8 cellular contexts compared by ENCODE assay signal in the genomic region with DNA sequence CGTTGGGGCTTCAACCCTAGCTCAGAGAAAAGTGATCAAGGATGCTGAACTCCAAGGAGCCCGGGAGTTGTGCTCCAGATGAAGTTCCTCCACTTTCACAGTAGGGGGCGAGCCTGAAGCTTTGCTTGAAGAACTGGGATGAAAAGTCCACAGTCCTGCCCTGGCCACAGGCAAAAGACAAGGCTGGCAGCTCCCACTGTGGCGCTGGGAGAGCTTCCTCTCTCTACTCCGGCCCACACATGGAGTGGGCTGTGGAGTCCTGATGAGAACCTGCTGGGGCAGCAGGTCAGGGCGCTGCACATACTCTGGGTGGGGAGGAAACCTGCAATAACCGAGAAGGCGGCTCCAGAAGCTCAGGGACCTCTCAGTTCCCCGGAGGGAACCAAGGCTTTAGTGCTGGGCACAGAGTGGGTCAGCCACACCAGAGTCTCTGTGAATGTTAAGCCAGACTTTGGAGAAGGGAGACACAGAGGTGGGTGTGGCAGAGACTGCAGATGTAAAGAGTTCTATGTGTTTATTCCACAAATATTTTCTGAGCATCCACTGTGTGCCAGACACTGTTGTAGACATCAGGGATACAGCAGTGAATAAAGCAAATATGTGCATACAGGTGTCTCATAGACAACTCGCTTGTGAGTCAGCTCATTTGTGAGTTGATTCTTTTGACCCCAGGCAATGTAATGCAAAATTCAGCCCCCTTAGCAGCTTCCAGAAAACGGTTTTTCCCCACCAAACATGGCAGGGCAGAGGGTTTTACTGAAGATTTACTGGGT. TPM values are rescaled to one million over a fixed set of nuclear protein-coding genes. Genes with fewer than 3 reads are reported as not detected.
A peak's percentile ranks its signal among the peaks of the same experiment; 100 is the strongest.
DNase-seq lines count a peak whose midpoint lies in the region; ATAC-seq lines count a peak whose summit lies in the region.

No MANE protein-coding gene starts in this region.

- intact Hi-C loops in left cardiac atrium (cut with DNase I) (loop anchor here in 1 of 2 donors (2.0 kb wide), 1 partner anchor 73 kb away; no protein-coding TSS in a partner anchor), posterior cingulate gyrus (cut with DNase I) (loop anchor here (1.0 kb wide), 1 partner anchor 673 kb away; no protein-coding TSS in a partner anchor)

- ATAC-seq in left cardiac atrium = peak; percentile 66 to 79
- no peak for ATAC-seq in GM21825 (IDR thresholded peaks at IDR 0.05; ENCODE audit: unreplicated experiment)
- ATAC-seq in HG02642 (IDR thresholded peaks at IDR 0.05; ENCODE audit: poor library complexity, unreplicated experiment) = no peak

- DNase-seq in AG08395 (ENCODE audit: low spot score) (peak; percentile 78), ELR (ENCODE audit: low read depth) (peak; percentile 82), NCI-H2196 (lab: John Stamatoyannopoulos, UW; ENCODE audit: unreplicated experiment) (peak; percentile 64), amniotic stem cell (lab: John Stamatoyannopoulos, UW) (peak; percentile 60), left cardiac atrium (peak; percentile 75), posterior cingulate gyrus (peak; percentile 37 to 94 (median 68))

RNA-seq across cellular contexts. Expression of gene MRPL33, which starts 48.0 kb away (rescaled TPM):
- total RNA-seq in left cardiac atrium = 100 to 1,000 TPM; 198 to 226 TPM

RNA-seq across cellular contexts. Expression of gene SLC4A1AP, which starts 59.9 kb away (rescaled TPM):
- 10 to 100 TPM; 16.5 to 20.7 TPM for total RNA-seq in left cardiac atrium

Comparison
In these comparisons a context has a peak if more than half of its experiments do, and no peak if none do; other contexts are left out.
1. ATAC-seq: peak in left cardiac atrium (2 of 2); none in GM21825 (single experiment) and HG02642 (single experiment).
2. Peak in every context shown above with its lines, with median percentiles within 50 percentile points of each other: DNase-seq.